Comparison of ENCODE assay signal across 1 cellular context in the genomic region with DNA sequence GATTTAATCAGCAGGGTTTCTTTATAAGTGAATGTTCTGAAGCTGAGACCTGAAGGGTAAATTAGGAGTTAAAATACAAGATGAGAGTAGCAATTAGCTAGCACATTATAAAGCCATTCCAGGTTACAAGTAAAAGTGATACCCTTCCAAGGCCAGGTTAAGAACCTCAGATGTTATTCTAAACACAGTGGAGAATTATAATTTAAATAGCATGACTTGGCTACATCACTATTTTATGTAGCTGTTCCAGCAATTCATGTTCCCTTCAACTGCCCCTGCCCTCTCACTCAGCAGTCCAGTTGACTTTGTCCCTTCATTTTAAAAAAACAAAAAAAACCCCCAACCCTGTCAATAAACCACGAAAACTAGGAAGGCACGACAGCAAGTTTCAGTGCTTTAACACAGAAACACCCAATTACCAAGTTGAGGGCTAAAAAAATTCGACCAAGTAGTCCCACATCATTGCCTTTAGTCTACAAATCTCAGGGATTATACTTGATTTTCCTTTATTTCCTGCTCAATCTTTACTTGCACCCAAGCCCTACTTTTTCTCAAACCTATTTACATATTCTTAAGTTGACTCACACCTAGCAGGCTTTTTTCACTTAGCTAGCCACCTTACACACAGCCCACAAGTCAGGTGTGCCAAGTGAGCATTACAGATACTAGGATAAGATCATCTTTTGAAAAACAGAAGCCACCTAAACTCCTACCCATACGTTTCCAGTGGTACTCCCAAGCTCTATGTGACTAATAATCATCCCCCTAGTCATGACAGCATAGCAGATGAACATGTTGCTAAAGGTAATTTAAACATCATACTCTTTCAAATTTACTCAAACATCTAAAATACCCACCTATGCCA.
TF ChIP-seq lines count a peak whose summit lies in the region.

No MANE protein-coding gene starts in this region.

TF ChIP-seq in IMR-90, 13 proteins besides CTCF, POLR2A, EP300 and RAD21:
- TF ChIP-seq, protein P1, sequence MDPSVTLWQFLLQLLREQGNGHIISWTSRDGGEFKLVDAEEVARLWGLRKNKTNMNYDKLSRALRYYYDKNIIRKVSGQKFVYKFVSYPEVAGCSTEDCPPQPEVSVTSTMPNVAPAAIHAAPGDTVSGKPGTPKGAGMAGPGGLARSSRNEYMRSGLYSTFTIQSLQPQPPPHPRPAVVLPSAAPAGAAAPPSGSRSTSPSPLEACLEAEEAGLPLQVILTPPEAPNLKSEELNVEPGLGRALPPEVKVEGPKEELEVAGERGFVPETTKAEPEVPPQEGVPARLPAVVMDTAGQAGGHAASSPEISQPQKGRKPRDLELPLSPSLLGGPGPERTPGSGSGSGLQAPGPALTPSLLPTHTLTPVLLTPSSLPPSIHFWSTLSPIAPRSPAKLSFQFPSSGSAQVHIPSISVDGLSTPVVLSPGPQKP (IDR thresholded peaks at IDR 0.05; ENCODE audit: borderline replicate concordance, low read depth, low read length): no peak
- TF ChIP-seq CEBPB (IDR thresholded peaks at IDR 0.05; ENCODE audit: low read depth, low read length) (no peak), BHLHE40 (IDR thresholded peaks at IDR 0.05; ENCODE audit: low read depth, low read length) (no peak), NFE2L2 (IDR thresholded peaks at IDR 0.05; ENCODE audit: low read depth, low read length) (no peak), MXI1 (IDR thresholded peaks at IDR 0.05; ENCODE audit: borderline replicate concordance, low read depth, low read length) (no peak), SMC3 (IDR thresholded peaks at IDR 0.05; ENCODE audit: low read depth, low read length) (no peak), RCOR1 (IDR thresholded peaks at IDR 0.05; ENCODE audit: insufficient replicate concordance, low read length) (no peak), MAFK (IDR thresholded peaks at IDR 0.05; ENCODE audit: low read depth, low read length) (no peak), CHD1 (IDR thresholded peaks at IDR 0.05; ENCODE audit: low read depth, low read length) (no peak), MAZ (IDR thresholded peaks at IDR 0.05; ENCODE audit: borderline replicate concordance, low read depth, low read length) (no peak), FOS (IDR thresholded peaks at IDR 0.05; ENCODE audit: low read depth, low read length) (no peak), RFX5 (IDR thresholded peaks at IDR 0.05; ENCODE audit: low read depth, low read length) (no peak)
- TF ChIP-seq, protein P2, sequence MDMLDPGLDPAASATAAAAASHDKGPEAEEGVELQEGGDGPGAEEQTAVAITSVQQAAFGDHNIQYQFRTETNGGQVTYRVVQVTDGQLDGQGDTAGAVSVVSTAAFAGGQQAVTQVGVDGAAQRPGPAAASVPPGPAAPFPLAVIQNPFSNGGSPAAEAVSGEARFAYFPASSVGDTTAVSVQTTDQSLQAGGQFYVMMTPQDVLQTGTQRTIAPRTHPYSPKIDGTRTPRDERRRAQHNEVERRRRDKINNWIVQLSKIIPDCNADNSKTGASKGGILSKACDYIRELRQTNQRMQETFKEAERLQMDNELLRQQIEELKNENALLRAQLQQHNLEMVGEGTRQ (IDR thresholded peaks at IDR 0.05; ENCODE audit: low read depth, low read length): no peak
